31 cellular contexts compared by ENCODE assay signal in the genomic region with DNA sequence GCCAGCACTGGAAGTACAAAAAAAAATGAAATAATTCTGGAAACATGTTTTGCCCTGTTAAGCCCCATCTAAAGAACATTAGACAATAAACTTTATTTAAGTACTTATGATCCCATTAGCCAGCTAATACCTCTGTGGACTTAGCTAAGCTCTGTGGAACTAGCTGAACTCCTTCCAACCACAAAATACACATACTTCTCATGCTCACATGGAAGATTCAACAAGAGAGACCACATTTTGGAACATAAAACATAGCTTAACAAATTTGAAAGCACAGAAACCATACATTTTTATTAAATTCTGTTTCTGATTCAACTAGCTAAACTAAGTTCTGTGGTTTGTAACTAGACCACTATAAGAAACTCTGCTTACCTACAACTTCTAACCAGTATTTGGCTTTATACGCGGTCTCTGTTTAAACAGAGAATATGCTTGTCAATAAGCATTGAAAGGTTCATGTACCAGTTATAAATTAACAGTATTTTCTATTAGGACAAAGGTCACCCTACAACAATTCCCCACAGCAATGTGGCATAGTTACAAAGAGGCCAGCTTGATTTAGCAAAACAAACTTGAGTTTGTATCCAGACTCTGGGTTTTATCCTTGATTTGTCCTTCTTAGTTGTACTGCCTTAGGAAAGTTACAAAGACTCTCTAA.
DNase-seq lines count a peak whose midpoint lies in the region; ATAC-seq and TF ChIP-seq lines count a peak whose summit lies in the region.
"Had no signal": no experiment of that assay in that cellular context is flagged by ENCODE, and none has a peak within 500 bp of the region (broad histone marks: within the 10 kb centered on the region; RNA-seq: fewer than 3 reads in every experiment).

No MANE protein-coding gene starts in this region.

- no peak overlapping the region for H3K56ac ChIP-seq in H9 (ENCODE audit: insufficient read length, low read depth, low read length)

- no peaks in the 10 kb centered on the region for H3K36me3 Mint-ChIP-seq in Calu3 (ENCODE audit: insufficient read depth, unreplicated experiment)
- no peaks in the 10 kb centered on the region for H3K36me3 Mint-ChIP-seq in progenitor cell of endocrine pancreas (ENCODE audit: insufficient read depth)
- H3K36me3 Mint-ChIP-seq in activated T-cell treated with anti-CD3 and anti-CD28 coated beads, Interleukin-2, amount 50 U/mL, for 4 hours (ENCODE audit: insufficient read depth), result no peaks in the 10 kb centered on the region
- no peaks in the 10 kb centered on the region for H3K36me3 Mint-ChIP-seq in H9 (ENCODE audit: insufficient read depth in 1 of 3, low read depth in 3 of 3)
- no peaks in the 10 kb centered on the region for H3K36me3 Mint-ChIP-seq in CD8-positive, alpha-beta memory T cell
- H3K36me3 Mint-ChIP-seq: activated naive CD8-positive, alpha-beta T cell treated with anti-CD3 and anti-CD28 coated beads, Interleukin-2, amount 10 ng/mL, durations not matched to agents 7 days and 5 days; brain; neural progenitor cell; WTC11 had no signal

- 63% methylated on average over 2 of the region's 2 CpGs for WGBS in hepatocyte (ENCODE audit: low lambda C conversion rate, missing lambda C conversion rate)
- no CpG with 5 or more reads among the region's 2 CpGs for WGBS in H9 (ENCODE audit: extremely low coverage, insufficient read length, low lambda C conversion rate)

- H3K27me3 Mint-ChIP-seq in Calu3 (ENCODE audit: unreplicated experiment), result no peaks in the 10 kb centered on the region
- no peaks in the 10 kb centered on the region for H3K27me3 Mint-ChIP-seq in progenitor cell of endocrine pancreas
- no peaks in the 10 kb centered on the region for H3K27me3 Mint-ChIP-seq in activated T-cell treated with anti-CD3 and anti-CD28 coated beads, Interleukin-2, amount 50 U/mL, for 4 hours (ENCODE audit: low read depth)
- H3K27me3 Mint-ChIP-seq in H9 (ENCODE audit: low read depth), result no peaks in the 10 kb centered on the region
- H3K27me3 Mint-ChIP-seq in CD8-positive, alpha-beta memory T cell, result no peaks in the 10 kb centered on the region
- H3K27me3 Mint-ChIP-seq: activated CD4-positive, alpha-beta T cell treated with anti-CD3 and anti-CD28 coated beads, Interleukin-2, amount 10 ng/mL, durations not matched to agents 7 days and 5 days; activated naive CD8-positive, alpha-beta T cell treated with anti-CD3 and anti-CD28 coated beads, Interleukin-2, amount 10 ng/mL, durations not matched to agents 7 days and 5 days; activated T-cell treated with anti-CD3 and anti-CD28 coated beads, Interleukin-2, amount 50 U/mL, for 24 hours had no signal

- H3K4me2 ChIP-seq in hepatocyte (peak overlapping the region; percentile 61), H9 (ENCODE audit: insufficient read depth, insufficient read length, low read length) (no peak overlapping the region)
- H3K4me2 ChIP-seq: neural progenitor cell, SK-N-SH had no signal

- H3K27ac Mint-ChIP-seq in Calu3 (ENCODE audit: unreplicated experiment) (peak overlapping the region; percentile 1), progenitor cell of endocrine pancreas (peak overlapping the region; percentile 26), H9 (no peak overlapping the region)
- no peak overlapping the region for H3K27ac Mint-ChIP-seq in CD8-positive, alpha-beta memory T cell
- H3K27ac Mint-ChIP-seq: activated CD4-positive, alpha-beta T cell treated with anti-CD3 and anti-CD28 coated beads, Interleukin-2, amount 10 ng/mL, durations not matched to agents 7 days and 5 days; activated naive CD8-positive, alpha-beta T cell treated with anti-CD3 and anti-CD28 coated beads, Interleukin-2, amount 10 ng/mL, durations not matched to agents 7 days and 5 days; activated T-cell treated with anti-CD3 and anti-CD28 coated beads, Interleukin-2, amount 50 U/mL, for 24 hours; brain; neural progenitor cell; WTC11 had no signal

- H3K27me3 ChIP-seq in hepatocyte (no peaks in the 10 kb centered on the region), H9 (ENCODE audit: insufficient read depth, low read length) (no peaks in the 10 kb centered on the region)
- no peaks in the 10 kb centered on the region for H3K27me3 ChIP-seq in CD8-positive, alpha-beta memory T cell (ENCODE audit: insufficient read depth, low read length, poor library complexity, severe bottlenecking)
- H3K27me3 ChIP-seq: neural progenitor cell, tibial artery, vagina had no signal

- no peak overlapping the region for H2BK12ac ChIP-seq in H9 (ENCODE audit: insufficient read length, low read depth, low read length)

- H3K23me2 ChIP-seq in H9 (ENCODE audit: insufficient read length, low read depth, low read length, poor library complexity, severe bottlenecking), result no peaks in the 10 kb centered on the region

- DNase-seq in Calu3, result no peak
- peak; percentile 29 for DNase-seq in amniotic epithelial cell (ENCODE audit: low read depth)
- DNase-seq in hepatocyte (ENCODE audit: low spot score), result peak; percentile 6
- no peak for DNase-seq in progenitor cell of endocrine pancreas (ENCODE audit: low spot score, unreplicated experiment)
- no peak for DNase-seq in activated T-cell treated with anti-CD3 and anti-CD28 coated beads, Interleukin-2, amount 50 U/mL, for 4 hours
- DNase-seq in SK-N-DZ (ENCODE audit: low spot score), result no peak
- DNase-seq in H9, result no peak
- DNase-seq in CD8-positive, alpha-beta memory T cell, result no peak
- DNase-seq: activated CD4-positive, alpha-beta T cell treated with anti-CD3 and anti-CD28 coated beads, Interleukin-2, amount 10 ng/mL, durations not matched to agents 7 days and 5 days; activated gamma-delta T cell; activated naive CD8-positive, alpha-beta T cell treated with anti-CD3 and anti-CD28 coated beads, Interleukin-2, amount 10 ng/mL, durations not matched to agents 7 days and 5 days; activated T-cell treated with anti-CD3 and anti-CD28 coated beads, Interleukin-2, amount 50 U/mL, for 24 hours; C1 segment of cervical spinal cord; Caco-2; DND-41; esophagus squamous epithelium; GM23248; KBM-7; left cardiac atrium; NCI-H1105; NCI-H1930; NCI-H510A treated with DMSO at 0.1 percent for 48 hours; PC-3; SK-N-SH; stimulated activated CD4-positive, alpha-beta T cell treated with anti-CD3 and anti-CD28 coated beads, Interleukin-4, amount 100 ng/mL, for 1 hour; tibial artery had no signal

- H3K18ac ChIP-seq in H9 (ENCODE audit: insufficient read length, low read depth, low read length), result no peak overlapping the region

- peak overlapping the region; percentile 69 for H3K27ac ChIP-seq in hepatocyte
- no peak overlapping the region for H3K27ac ChIP-seq in H9 (ENCODE audit: insufficient read length, low read depth, low read length)
- no peak overlapping the region for H3K27ac ChIP-seq in CD8-positive, alpha-beta memory T cell (ENCODE audit: low read depth, low read length)
- H3K27ac ChIP-seq: esophagus squamous epithelium, GM23248, neural progenitor cell, tibial artery, vagina had no signal

- no peak overlapping the region for H2BK5ac ChIP-seq in H9 (ENCODE audit: insufficient read length, low read length)

- no peak overlapping the region for H4K91ac ChIP-seq in H9 (ENCODE audit: insufficient read length, low read depth, low read length)

- no peaks in the 10 kb centered on the region for H3K9me2 ChIP-seq in hepatocyte (replicated peaks; ENCODE audit: insufficient read depth)
- H3K9me2 ChIP-seq: SK-N-SH had no signal

- no peak for TF ChIP-seq CTCF in Calu3 (IDR thresholded peaks at IDR 0.05; ENCODE audit: unreplicated experiment)
- TF ChIP-seq CTCF in hepatocyte (IDR thresholded peaks at IDR 0.05; ENCODE audit: poor library complexity), result no peak
- TF ChIP-seq CTCF in progenitor cell of endocrine pancreas (IDR thresholded peaks at IDR 0.05; ENCODE audit: unreplicated experiment), result no peak
- TF ChIP-seq CTCF in H9 (conservative IDR thresholded peaks at IDR 0.05), result no peak

- POLR2A ChIA-PET in CD8-positive, alpha-beta memory T cell (lab: Charles Lee), result no interaction called here

- H3K79me1 ChIP-seq in H9 (ENCODE audit: insufficient read depth, low read depth, low read length, poor library complexity, severe bottlenecking), result no peaks in the 10 kb centered on the region

- H3K9me3 ChIP-seq in hepatocyte (ENCODE audit: low read depth) (peaks cover 3% of the 10 kb centered on the region), H9 (ENCODE audit: control insufficient read depth, low read depth, low read length) (no peaks in the 10 kb centered on the region)
- no peaks in the 10 kb centered on the region for H3K9me3 ChIP-seq in CD8-positive, alpha-beta memory T cell (ENCODE audit: low read length)
- H3K9me3 ChIP-seq: Caco-2, esophagus squamous epithelium, SK-N-SH, tibial artery, vagina had no signal

- CTCF ChIA-PET in Calu3 (lab: Charles Lee), result interaction anchor here (0.6 to 0.8 kb wide), 2 partner anchors 48 to 1537 kb away, joined by 4 read pairs; no protein-coding TSS in a partner anchor
- CTCF ChIA-PET in CD8-positive, alpha-beta memory T cell (lab: Charles Lee), result no interaction called here

- H4K8ac ChIP-seq in H9 (replicated peaks; ENCODE audit: insufficient read length, low read depth, low read length), result no peak overlapping the region

- no peak overlapping the region for H3K4ac ChIP-seq in H9 (ENCODE audit: low read depth, low read length)

- no peak overlapping the region for H3K4me3 Mint-ChIP-seq in Calu3 (ENCODE audit: low read depth, unreplicated experiment)
- no peak overlapping the region for H3K4me3 Mint-ChIP-seq in progenitor cell of endocrine pancreas (ENCODE audit: low read depth)
- H3K4me3 Mint-ChIP-seq in activated T-cell treated with anti-CD3 and anti-CD28 coated beads, Interleukin-2, amount 50 U/mL, for 4 hours, result no peak overlapping the region
- no peak overlapping the region; a peak in 1 of 5 replicates for H3K4me3 Mint-ChIP-seq in H9
- H3K4me3 Mint-ChIP-seq in CD8-positive, alpha-beta memory T cell, result no peak overlapping the region
- H3K4me3 Mint-ChIP-seq: activated CD4-positive, alpha-beta T cell treated with anti-CD3 and anti-CD28 coated beads, Interleukin-2, amount 10 ng/mL, durations not matched to agents 7 days and 5 days; activated naive CD8-positive, alpha-beta T cell treated with anti-CD3 and anti-CD28 coated beads, Interleukin-2, amount 10 ng/mL, durations not matched to agents 7 days and 5 days; activated T-cell treated with anti-CD3 and anti-CD28 coated beads, Interleukin-2, amount 50 U/mL, for 24 hours; brain; neural progenitor cell; WTC11 had no signal

- no peaks in the 10 kb centered on the region for H3K36me3 ChIP-seq in hepatocyte (replicated peaks; ENCODE audit: insufficient read depth, low read depth)
- H3K36me3 ChIP-seq in CD8-positive, alpha-beta memory T cell (ENCODE audit: insufficient read depth, low read length), result no peaks in the 10 kb centered on the region
- H3K36me3 ChIP-seq: esophagus squamous epithelium, neural progenitor cell, tibial artery, vagina had no signal

- no peak overlapping the region for H3K14ac ChIP-seq in H9 (ENCODE audit: insufficient read depth, low read length)

- no peak overlapping the region for H2AK5ac ChIP-seq in H9 (ENCODE audit: insufficient read length, low read length)

- no peaks in the 10 kb centered on the region for H3K79me2 ChIP-seq in hepatocyte
- no peaks in the 10 kb centered on the region for H3K79me2 ChIP-seq in H9 (ENCODE audit: insufficient read depth, low read length)

- intact Hi-C loops in Calu3 (cut with micrococcal nuclease; ENCODE audit: unreplicated experiment), result no loop called here

- H3K4me3 ChIP-seq in hepatocyte, result no peak overlapping the region
- H3K4me3 ChIP-seq in CD8-positive, alpha-beta memory T cell (ENCODE audit: low read length), result no peak overlapping the region
- H3K4me3 ChIP-seq: esophagus squamous epithelium, GM23248, neural progenitor cell, tibial artery, vagina had no signal

- H2BK20ac ChIP-seq in H9 (ENCODE audit: low read depth, low read length, poor library complexity, severe bottlenecking), result no peak overlapping the region

- H3K4me1 ChIP-seq in hepatocyte (ENCODE audit: insufficient read depth), result peaks cover 5% of the 10 kb centered on the region
- no peaks in the 10 kb centered on the region for H3K4me1 ChIP-seq in H9 (ENCODE audit: insufficient read depth, low read length)
- H3K4me1 ChIP-seq in CD8-positive, alpha-beta memory T cell (ENCODE audit: insufficient read depth, low read length), result no peaks in the 10 kb centered on the region
- H3K4me1 ChIP-seq: neural progenitor cell, tibial artery, vagina had no signal

- no peak overlapping the region for H3K9ac ChIP-seq in H9 (ENCODE audit: extremely low read depth, insufficient read length, low read length)
- H3K9ac ChIP-seq: GM23248, neural progenitor cell, SK-N-SH had no signal

- BruUV-seq in Calu3 (replicated peaks; lab: Mats Ljungman, UMichigan), result no TSS peak

- H2AFZ ChIP-seq in hepatocyte (no peak overlapping the region), H9 (ENCODE audit: low read length) (no peak overlapping the region)
- H2AFZ ChIP-seq: GM23248, neural progenitor cell had no signal

- H3K4me1 Mint-ChIP-seq in Calu3 (ENCODE audit: low read depth, unreplicated experiment) (peaks cover 14% of the 10 kb centered on the region), progenitor cell of endocrine pancreas (ENCODE audit: low read depth) (peaks cover 12% of the 10 kb centered on the region), H9 (peaks cover 3 to 4% of the 10 kb centered on the region in 2 experiments; a peak in 2 of 4 replicates)
- no peaks in the 10 kb centered on the region for H3K4me1 Mint-ChIP-seq in activated T-cell treated with anti-CD3 and anti-CD28 coated beads, Interleukin-2, amount 50 U/mL, for 4 hours (ENCODE audit: low read depth)
- H3K4me1 Mint-ChIP-seq in CD8-positive, alpha-beta memory T cell, result no peaks in the 10 kb centered on the region
- H3K4me1 Mint-ChIP-seq: activated CD4-positive, alpha-beta T cell treated with anti-CD3 and anti-CD28 coated beads, Interleukin-2, amount 10 ng/mL, durations not matched to agents 7 days and 5 days; activated naive CD8-positive, alpha-beta T cell treated with anti-CD3 and anti-CD28 coated beads, Interleukin-2, amount 10 ng/mL, durations not matched to agents 7 days and 5 days; brain; neural progenitor cell; WTC11 had no signal

- no peak overlapping the region for H2BK15ac ChIP-seq in H9 (ENCODE audit: low read depth, low read length)

- H2BK120ac ChIP-seq in H9 (ENCODE audit: low read depth, low read length, poor library complexity, severe bottlenecking), result no peak overlapping the region

- H3K23ac ChIP-seq in H9 (ENCODE audit: insufficient read length, low read depth, low read length), result no peak overlapping the region

- ATAC-seq in activated T-cell treated with anti-CD3 and anti-CD28 coated beads, Interleukin-2, amount 50 U/mL, for 4 hours, result no peak
- ATAC-seq: left cardiac atrium, PC-3, sciatic nerve, WTC11 had no signal

- H3K9me3 Mint-ChIP-seq in Calu3 (ENCODE audit: low read depth, unreplicated experiment), result peaks cover 3% of the 10 kb centered on the region
- H3K9me3 Mint-ChIP-seq in progenitor cell of endocrine pancreas (ENCODE audit: low read depth), result peaks cover 11% of the 10 kb centered on the region
- no peaks in the 10 kb centered on the region for H3K9me3 Mint-ChIP-seq in activated T-cell treated with anti-CD3 and anti-CD28 coated beads, Interleukin-2, amount 50 U/mL, for 4 hours
- H3K9me3 Mint-ChIP-seq in H9, result no peaks in the 10 kb centered on the region
- peaks cover 0 to 3% (median 0%) of the 10 kb centered on the region in 5 donors for H3K9me3 Mint-ChIP-seq in CD8-positive, alpha-beta memory T cell
- H3K9me3 Mint-ChIP-seq: activated CD4-positive, alpha-beta T cell treated with anti-CD3 and anti-CD28 coated beads, Interleukin-2, amount 10 ng/mL, durations not matched to agents 7 days and 5 days; activated naive CD8-positive, alpha-beta T cell treated with anti-CD3 and anti-CD28 coated beads, Interleukin-2, amount 10 ng/mL, durations not matched to agents 7 days and 5 days; activated T-cell treated with anti-CD3 and anti-CD28 coated beads, Interleukin-2, amount 50 U/mL, for 24 hours; brain; neural progenitor cell; WTC11 had no signal

- no peaks in the 10 kb centered on the region for H4K20me1 ChIP-seq in hepatocyte (ENCODE audit: insufficient read depth, poor library complexity, severe bottlenecking)
- H4K20me1 ChIP-seq in H9 (ENCODE audit: control insufficient read depth, insufficient read depth, insufficient read length), result no peaks in the 10 kb centered on the region

- no peak overlapping the region for H4K5ac ChIP-seq in H9 (ENCODE audit: insufficient read length, low read depth, low read length)

- no peak overlapping the region for H3T11ph ChIP-seq in H9 (ENCODE audit: low read length)

Comparison
In these comparisons a context has a peak if more than half of its experiments do, and no peak if none do; other contexts are left out.
1. DNase-seq: peak in amniotic epithelial cell (single experiment) and hepatocyte (single experiment); none in Calu3 (single experiment), progenitor cell of endocrine pancreas (single experiment), activated T-cell treated with anti-CD3 and anti-CD28 coated beads, Interleukin-2, amount 50 U/mL, for 4 hours (single experiment), SK-N-DZ (single experiment), H9 (single experiment) and CD8-positive, alpha-beta memory T cell (0 of 5).
2. H3K27ac Mint-ChIP-seq: peak in Calu3 (single experiment) and progenitor cell of endocrine pancreas (single experiment); none in H9 (0 of 3) and CD8-positive, alpha-beta memory T cell (0 of 8).